In the genomic region with DNA sequence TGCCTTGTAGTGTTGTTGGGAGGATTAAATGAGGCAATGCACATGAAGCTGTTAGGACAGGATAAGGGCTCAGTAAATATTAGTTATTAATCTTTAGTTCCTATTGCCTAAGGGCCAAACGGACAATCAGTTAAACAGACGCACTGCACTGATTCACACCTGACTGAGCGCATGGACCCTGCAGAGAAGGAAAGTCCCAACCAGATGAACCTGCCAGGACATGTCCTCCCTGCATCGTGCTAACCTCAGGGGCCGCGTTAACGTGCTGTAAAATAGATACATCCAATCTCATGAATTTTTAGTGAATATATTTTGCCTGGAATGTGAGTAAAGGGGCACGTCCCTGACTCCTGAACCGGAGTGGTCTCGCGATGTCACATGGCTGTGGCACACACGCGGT, we compare ENCODE assay signal across 28 cellular contexts. TPM values are rescaled to one million over a fixed set of nuclear protein-coding genes. Genes with fewer than 3 reads are reported as not detected.
"Had no signal": no experiment of that assay in that cellular context is flagged by ENCODE, and none has a peak within 500 bp of the region (broad histone marks: within the 10 kb centered on the region; RNA-seq: fewer than 3 reads in every experiment).

No MANE protein-coding gene starts in this region.

- H3K36me3 Mint-ChIP-seq: activated CD4-positive, alpha-beta memory T cell treated with anti-CD3 and anti-CD28 coated beads for 36 hours; activated naive CD4-positive, alpha-beta T cell treated with anti-CD3 and anti-CD28 coated beads, Interleukin-2, amount 50 U/mL, for 72 hours; T-cell had no signal

- H3K36me3 ChIP-seq: ascending aorta, cardiac muscle cell had no signal

- H3K4me1 ChIP-seq: ascending aorta, body of pancreas had no signal

- H3K27ac ChIP-seq: ascending aorta, body of pancreas, cardiac muscle cell, SK-N-MC, VCaP had no signal

- H3K9me3 ChIP-seq: ascending aorta, body of pancreas had no signal

- H3K27me3 ChIP-seq: ascending aorta, body of pancreas had no signal

- DNase-seq: activated CD4-positive, alpha-beta memory T cell treated with anti-CD3 and anti-CD28 coated beads for 36 hours; activated CD4-positive, alpha-beta T cell treated with anti-CD3 and anti-CD28 coated beads, Interleukin-2, amount 10 ng/mL, durations not matched to agents 7 days and 5 days; activated CD4-positive, CD25-positive, alpha-beta regulatory T cell; activated CD8-positive, alpha-beta memory T cell treated with anti-CD3 and anti-CD28 coated beads for 24 hours; activated effector memory CD4-positive, alpha-beta T cell treated with anti-CD3 and anti-CD28 coated beads, Interleukin-2, amount 50 U/mL, for 16 hours; activated naive CD4-positive, alpha-beta T cell treated with Interleukin-2 at 50 U/mL for 16 hours; activated naive CD8-positive, alpha-beta T cell treated with anti-CD3 and anti-CD28 coated beads, Interleukin-2, amount 50 U/mL, for 24 hours; activated T-cell treated with anti-CD3 and anti-CD28 coated beads, Interleukin-2, amount 50 U/mL, for 4 hours; amniotic stem cell; body of pancreas; Kasumi-1; KBM-7; NCI-H1048; NCI-H146; NCI-H187 treated with DMSO at 0.1 percent for 48 hours; NCI-H2081 treated with DMSO at 0.1 percent for 48 hours; NCI-H446 treated with DMSO at 0.1 percent for 48 hours; NCI-H524 treated with DMSO at 0.1 percent for 48 hours; PC-3; SIG-M5; T-cell; T-helper 2 cell had no signal

- H3K4me1 Mint-ChIP-seq: activated CD4-positive, alpha-beta T cell treated with anti-CD3 and anti-CD28 coated beads, Interleukin-2, amount 10 ng/mL, durations not matched to agents 7 days and 5 days; activated naive CD8-positive, alpha-beta T cell treated with anti-CD3 and anti-CD28 coated beads, Interleukin-2, amount 50 U/mL, for 24 hours; T-cell had no signal

- ATAC-seq: activated naive CD4-positive, alpha-beta T cell treated with anti-CD3 and anti-CD28 coated beads, Interleukin-2, amount 50 U/mL, for 72 hours; activated naive CD8-positive, alpha-beta T cell treated with anti-CD3 and anti-CD28 coated beads, Interleukin-2, amount 50 U/mL, for 24 hours; activated T-cell treated with anti-CD3 and anti-CD28 coated beads, Interleukin-2, amount 50 U/mL, for 4 hours; body of pancreas; PC-3; T-cell had no signal

- H3K4me3 Mint-ChIP-seq: activated CD4-positive, alpha-beta memory T cell treated with anti-CD3 and anti-CD28 coated beads for 36 hours; activated CD4-positive, alpha-beta T cell treated with anti-CD3 and anti-CD28 coated beads, Interleukin-2, amount 10 ng/mL, durations not matched to agents 7 days and 5 days; activated naive CD8-positive, alpha-beta T cell treated with anti-CD3 and anti-CD28 coated beads, Interleukin-2, amount 50 U/mL, for 24 hours; activated T-cell treated with anti-CD3 and anti-CD28 coated beads, Interleukin-2, amount 50 U/mL, for 4 hours; T-cell had no signal

- H3K27ac Mint-ChIP-seq: activated CD4-positive, alpha-beta memory T cell treated with anti-CD3 and anti-CD28 coated beads for 36 hours; activated CD4-positive, alpha-beta T cell treated with anti-CD3 and anti-CD28 coated beads, Interleukin-2, amount 10 ng/mL, durations not matched to agents 7 days and 5 days; activated naive CD4-positive, alpha-beta T cell treated with anti-CD3 and anti-CD28 coated beads, Interleukin-2, amount 50 U/mL, for 72 hours; activated naive CD8-positive, alpha-beta T cell treated with anti-CD3 and anti-CD28 coated beads, Interleukin-2, amount 50 U/mL, for 24 hours; T-cell had no signal

- FAIRE-seq: RCC 7860 had no signal

- H3K4me3 ChIP-seq: ascending aorta, body of pancreas, cardiac muscle cell, SK-N-MC had no signal

- H3K9me3 Mint-ChIP-seq: activated CD4-positive, alpha-beta memory T cell treated with anti-CD3 and anti-CD28 coated beads for 36 hours; activated CD4-positive, alpha-beta T cell treated with anti-CD3 and anti-CD28 coated beads, Interleukin-2, amount 10 ng/mL, durations not matched to agents 7 days and 5 days; activated naive CD4-positive, alpha-beta T cell treated with anti-CD3 and anti-CD28 coated beads, Interleukin-2, amount 50 U/mL, for 72 hours; activated naive CD8-positive, alpha-beta T cell treated with anti-CD3 and anti-CD28 coated beads, Interleukin-2, amount 50 U/mL, for 24 hours; activated T-cell treated with anti-CD3 and anti-CD28 coated beads, Interleukin-2, amount 50 U/mL, for 4 hours; T-cell had no signal

RNA-seq across cellular contexts. Expression of a gene that starts 12.4 kb away (rescaled TPM):
- total RNA-seq: ascending aorta, PC-3 had no signal
